12 cellular contexts compared by ENCODE assay signal in genomic region chr5:38824821-38825220, GRCh38. TPM values are rescaled to one million over a fixed set of nuclear protein-coding genes. Genes with fewer than 3 reads are reported as not detected.
DNase-seq lines count a peak whose midpoint lies in the region; ATAC-seq and TF ChIP-seq lines count a peak whose summit lies in the region.
"Had no signal": no experiment of that assay in that cellular context is flagged by ENCODE, and none has a peak within 500 bp of the region (broad histone marks: within the 10 kb centered on the region; RNA-seq: fewer than 3 reads in every experiment).

No MANE protein-coding gene starts in this region.

- CTCF ChIA-PET in HEK293 (lab: Yijun Ruan, JAX): interaction anchor here (0.7 kb wide), 1 partner anchor 383 kb away, joined by 5 read pairs; no protein-coding TSS in a partner anchor

- peak overlapping the region; percentile 50 for H3K27ac ChIP-seq in ACC112 (ENCODE audit: low read depth, low read length)
- H3K27ac ChIP-seq in HEK293 (ENCODE audit: extremely low read depth, low read depth, low read length): no peak overlapping the region
- H3K27ac ChIP-seq in mesenchymal stem cell (ENCODE audit: low read length, poor library complexity, severe bottlenecking): no peak overlapping the region
- H3K27ac ChIP-seq: C4-2B had no signal

- H3K4me1 ChIP-seq in ACC112 (ENCODE audit: control insufficient read depth, insufficient read depth, low read length, unreplicated experiment) (peaks cover 35% of the 10 kb centered on the region), HEK293 (ENCODE audit: control insufficient read depth, insufficient read depth, low read length) (peaks cover 12% of the 10 kb centered on the region), mesenchymal stem cell (ENCODE audit: control insufficient read depth, insufficient read depth, low read depth, low read length) (no peaks in the 10 kb centered on the region)
- H3K4me1 ChIP-seq: BE2C, Caco-2 had no signal

- H2BK120ac ChIP-seq in mesenchymal stem cell (ENCODE audit: low read depth, low read length): no peak overlapping the region

- 29% methylated on average over 3 of the region's 5 CpGs for WGBS in mesenchymal stem cell

- H2AFZ ChIP-seq in ACC112 (ENCODE audit: low read length, unreplicated experiment): no peak overlapping the region
- H2AFZ ChIP-seq in mesenchymal stem cell (ENCODE audit: low read depth, low read length): no peak overlapping the region
- H2AFZ ChIP-seq: GM23338 had no signal

- DNase-seq in epithelial cell of esophagus (ENCODE audit: low read depth): peak; percentile 43
- DNase-seq in mesenchymal stem cell: peak; percentile 53
- DNase-seq in cortex of kidney (lab: John Stamatoyannopoulos, UW): no peak
- DNase-seq: ACHN; BE2C; Caco-2; CD4-positive, alpha-beta T cell had no signal

- no peak overlapping the region for H3K23ac ChIP-seq in mesenchymal stem cell (ENCODE audit: low read length in 2 of 2)

- TF ChIP-seq CTCF in HEK293 (tag by site-specific recombination; IDR thresholded peaks at IDR 0.05) (no peak), epithelial cell of esophagus (IDR thresholded peaks at IDR 0.05; ENCODE audit: insufficient read depth, low read depth, low read length, missing control alignments) (no peak)

- no peak overlapping the region for H4K8ac ChIP-seq in mesenchymal stem cell (ENCODE audit: low read length)

- no peak overlapping the region for H2AK5ac ChIP-seq in mesenchymal stem cell (ENCODE audit: low read length, severe bottlenecking)

- no peaks in the 10 kb centered on the region; the same call in none of the 2 replicates for H3K9me3 ChIP-seq in HEK293 (ENCODE audit: control insufficient read depth, insufficient read depth, low read depth, low read length)
- H3K9me3 ChIP-seq in mesenchymal stem cell (ENCODE audit: control insufficient read depth, low read length): peaks cover 3% of the 10 kb centered on the region
- H3K9me3 ChIP-seq: BE2C had no signal

- H3K4me2 ChIP-seq in mesenchymal stem cell (ENCODE audit: low read length, poor library complexity, severe bottlenecking): no peak overlapping the region
- H3K4me2 ChIP-seq: GM23338 had no signal

- no peak overlapping the region for H3K4ac ChIP-seq in mesenchymal stem cell (ENCODE audit: low read depth in 1 of 2, low read length in 2 of 2)

- H3K4me3 ChIP-seq in ACC112 (ENCODE audit: low read depth, low read length) (no peak overlapping the region), HEK293 (ENCODE audit: low read depth, low read length) (no peak overlapping the region), epithelial cell of esophagus (ENCODE audit: low read length) (no peak overlapping the region), mesenchymal stem cell (ENCODE audit: insufficient read depth in 1 of 2, low read depth in 1 of 2, low read length in 2 of 2) (no peak overlapping the region)
- H3K4me3 ChIP-seq: GM23338 had no signal

- no peak overlapping the region for H2BK5ac ChIP-seq in mesenchymal stem cell (ENCODE audit: low read depth, low read length, poor library complexity, severe bottlenecking)

- H3K36me3 ChIP-seq in ACC112 (ENCODE audit: insufficient read depth, low read length) (peaks cover 41% of the 10 kb centered on the region), HEK293 (ENCODE audit: control insufficient read depth in 2 of 2, insufficient read depth in 1 of 2, low read length in 2 of 2) (no peaks in the 10 kb centered on the region), mesenchymal stem cell (ENCODE audit: control insufficient read depth in 1 of 2, insufficient read depth in 2 of 2, low read depth in 1 of 2, low read length in 2 of 2) (peaks cover 9 to 65% of the 10 kb centered on the region in 2 experiments)
- H3K36me3 ChIP-seq: BE2C had no signal

- no peak overlapping the region for H4K91ac ChIP-seq in mesenchymal stem cell (ENCODE audit: low read length)

- H3K79me1 ChIP-seq in mesenchymal stem cell (replicated peaks; ENCODE audit: low read length, poor library complexity, severe bottlenecking): peaks cover 2% of the 10 kb centered on the region

- POLR2A ChIA-PET in HEK293 (lab: Yijun Ruan, JAX): no interaction called here

- ATAC-seq in GM19455 (IDR thresholded peaks at IDR 0.05; ENCODE audit: unreplicated experiment): no peak
- ATAC-seq: GM23338 had no signal

- H3K9ac ChIP-seq in mesenchymal stem cell (ENCODE audit: low read length): no peak overlapping the region

- peaks cover 21% of the 10 kb centered on the region for H3K79me2 ChIP-seq in ACC112 (ENCODE audit: control insufficient read depth, insufficient read depth, low read length, unreplicated experiment)

- no peak overlapping the region for H3K14ac ChIP-seq in mesenchymal stem cell (ENCODE audit: low read length in 2 of 2)

- no peaks in the 10 kb centered on the region for H3K27me3 ChIP-seq in ACC112 (ENCODE audit: insufficient read depth, low read length)
- H3K27me3 ChIP-seq in mesenchymal stem cell (ENCODE audit: control insufficient read depth in 1 of 2, insufficient read depth in 1 of 2, low read length in 2 of 2): no peaks in the 10 kb centered on the region

- no peak overlapping the region for H2BK15ac ChIP-seq in mesenchymal stem cell (ENCODE audit: low read depth, poor library complexity, severe bottlenecking)

- no peak overlapping the region for H2BK12ac ChIP-seq in mesenchymal stem cell (ENCODE audit: low read length in 2 of 2)

- no peak overlapping the region for H3K18ac ChIP-seq in mesenchymal stem cell (ENCODE audit: low read depth in 1 of 2, low read length in 2 of 2)

TF ChIP-seq in HEK293, 187 proteins besides CTCF, POLR2A, EP300 and RAD21:
- TF ChIP-seq MYNN (tag by site-specific recombination; IDR thresholded peaks at IDR 0.05; ENCODE audit: borderline replicate concordance) (no peak), SP3 (tag by site-specific recombination; IDR thresholded peaks at IDR 0.05) (no peak), OSR2 (tag by site-specific recombination; IDR thresholded peaks at IDR 0.05) (no peak), ZNF707 (tag by site-specific recombination; IDR thresholded peaks at IDR 0.05) (no peak), ZBTB44 (tag by site-specific recombination; IDR thresholded peaks at IDR 0.05) (no peak), ZNF660 (tag by site-specific recombination; IDR thresholded peaks at IDR 0.05) (0 out of 2 replicates have a peak, but pooled peaks have one; percentile 37), ZFP69B (tag by site-specific recombination; IDR thresholded peaks at IDR 0.05) (no peak), ZNF223 (tag by site-specific recombination; IDR thresholded peaks at IDR 0.05) (no peak)

RNA-seq across cellular contexts. Expression of gene OSMR, which starts 21.0 kb away (rescaled TPM):
- polyA plus RNA-seq in mesenchymal stem cell (2013, experiment 1 of 2): 139 TPM
- polyA plus RNA-seq in mesenchymal stem cell (2013, experiment 2 of 2): 136 TPM
